In the genomic region with DNA sequence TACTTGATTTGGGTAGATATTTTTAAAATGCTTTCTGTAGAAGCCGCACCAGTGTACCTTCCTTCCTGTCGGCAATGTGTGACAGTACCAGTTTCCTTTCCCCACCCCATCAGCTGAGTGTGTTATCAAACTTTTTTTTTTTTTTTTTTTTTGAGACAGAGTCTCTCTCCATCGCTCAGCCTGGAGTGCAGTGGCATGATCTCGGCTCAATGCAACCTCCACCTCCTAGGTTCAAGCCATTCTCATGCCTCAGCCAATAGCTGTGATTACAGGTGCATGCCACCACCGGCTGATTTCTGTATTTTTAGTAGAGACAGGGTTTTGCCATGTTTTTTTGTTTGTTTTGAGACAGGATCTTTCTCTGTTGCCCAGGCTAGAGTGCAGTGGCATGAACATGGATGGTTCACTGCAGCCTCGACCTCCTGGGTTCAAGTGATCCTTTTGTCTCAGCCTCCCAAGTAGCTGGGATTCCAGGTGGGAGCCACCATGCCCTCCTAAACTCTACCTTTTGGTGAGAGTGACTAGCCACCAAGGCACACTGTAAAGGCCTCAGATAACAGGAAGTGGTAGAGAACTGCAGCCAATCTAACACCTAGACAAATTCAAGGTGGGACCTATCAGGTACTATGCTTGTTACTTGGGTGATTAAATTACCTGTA, we compare ENCODE assay signal across 10 cellular contexts. TPM values are rescaled to one million over a fixed set of nuclear protein-coding genes. Genes with fewer than 3 reads are reported as not detected.
DNase-seq lines count a peak whose midpoint lies in the region; ATAC-seq, FAIRE-seq and TF ChIP-seq lines count a peak whose summit lies in the region.
"Had no signal": no experiment of that assay in that cellular context is flagged by ENCODE, and none has a peak within 500 bp of the region (broad histone marks: within the 10 kb centered on the region; RNA-seq: fewer than 3 reads in every experiment).

No MANE protein-coding gene starts in this region.

- H2AFZ ChIP-seq in OCI-LY1 (ENCODE audit: low read length) (peak overlapping the region; percentile 60; the same call in 1 of the 2 replicates), SK-N-SH (ENCODE audit: low read depth) (no peak overlapping the region)

- H3K27ac Mint-ChIP-seq in activated T-helper 2 cell treated with anti-CD3 and anti-CD28 coated beads, Interferon-gamma antibody, Interleukin-2, Interleukin-4, amounts not matched to agents 10 μg/mL and 5 μg/mL and 100 μg/mL, durations not matched to agents 14 hours and 24 hours and 36 hours, result peak overlapping the region; percentile 71
- H3K27ac Mint-ChIP-seq in nephron progenitor cell, result no peak overlapping the region

- POLR2A ChIA-PET in SK-N-SH (lab: Yijun Ruan, JAX), result no interaction called here

- peak overlapping the region; percentile 87 for H3K27ac ChIP-seq in OCI-LY1 (ENCODE audit: low read depth, low read length, poor library complexity, severe bottlenecking)
- no peak overlapping the region for H3K27ac ChIP-seq in SK-N-SH (ENCODE audit: low read depth in 2 of 2, low read length in 1 of 2)

- TF ChIP-seq CTCF in OCI-LY1 (IDR thresholded peaks at IDR 0.05; ENCODE audit: low read length) (no peak), SK-N-SH (IDR thresholded peaks at IDR 0.05) (no peak), nephron progenitor cell (IDR thresholded peaks at IDR 0.05) (no peak)

- intact Hi-C loops in activated T-helper 2 cell treated with anti-CD3 and anti-CD28 coated beads, Interferon-gamma antibody, Interleukin-2, Interleukin-4, amounts not matched to agents 10 μg/mL and 5 μg/mL and 100 μg/mL, durations not matched to agents 14 hours and 24 hours and 36 hours (cut with micrococcal nuclease), result loop anchor here (2.0 to 10.0 kb wide), 2 partner anchors 47 to 739 kb away; a partner anchor contains a TSS

- H3K27me3 ChIP-seq in OCI-LY1 (ENCODE audit: insufficient read depth, low read length) (no peaks in the 10 kb centered on the region), SK-N-SH (ENCODE audit: insufficient read depth) (0 out of 2 replicates have a peak, but pooled peaks cover 3% of the 10 kb centered on the region)

- H3K4me3 ChIP-seq in OCI-LY1 (ENCODE audit: low read depth, low read length, poor library complexity, severe bottlenecking) (no peak overlapping the region), SK-N-SH (ENCODE audit: low read depth in 2 of 2, low read length in 1 of 2) (no peak overlapping the region)

- peak; percentile 55 for DNase-seq in activated T-helper 2 cell treated with anti-CD3 and anti-CD28 coated beads, Interferon-gamma antibody, Interleukin-2, Interleukin-4, amounts not matched to agents 10 μg/mL and 5 μg/mL and 100 μg/mL, durations not matched to agents 14 hours and 24 hours and 36 hours (ENCODE audit: low spot score)
- peak; percentile 41 for DNase-seq in stimulated activated CD8-positive, alpha-beta memory T cell treated with anti-CD3 and anti-CD28 coated beads, Interleukin-12 subunit alpha, Interleukin-12 subunit beta, amount 100 ng/mL, for 1 hour (ENCODE audit: low read depth)
- DNase-seq in H54 (ENCODE audit: insufficient read length, low spot score), result no peak
- no peak for DNase-seq in SK-N-SH
- no peak for DNase-seq in nephron progenitor cell
- DNase-seq: aorta, NCI-H82 had no signal

- no peaks in the 10 kb centered on the region for H3F3A ChIP-seq in OCI-LY1 (ENCODE audit: insufficient read depth, low read length)
- no peaks in the 10 kb centered on the region for H3F3A ChIP-seq in SK-N-SH (replicated peaks; ENCODE audit: insufficient read depth)

- FAIRE-seq in H54 (lab: Jason Lieb, UNC), result no peak

- peak; percentile 62 for ATAC-seq in GM19467 (IDR thresholded peaks at IDR 0.05; ENCODE audit: unreplicated experiment)
- no peak for ATAC-seq in HG03442 (IDR thresholded peaks at IDR 0.05; ENCODE audit: unreplicated experiment)

- no peaks in the 10 kb centered on the region; the same call in 1 of the 2 replicates for H3K36me3 ChIP-seq in OCI-LY1 (ENCODE audit: insufficient read depth, low read length)
- H3K36me3 ChIP-seq in SK-N-SH (replicated peaks in 1 of 2; ENCODE audit: control insufficient read depth in 1 of 2, insufficient read depth in 2 of 2, low read length in 1 of 2), result no peaks in the 10 kb centered on the region

- peaks cover 23% of the 10 kb centered on the region for H3K4me1 ChIP-seq in OCI-LY1 (ENCODE audit: insufficient read depth, low read length, severe bottlenecking)
- peaks cover 0 to 4% of the 10 kb centered on the region in 2 experiments; a peak in 1 of 4 replicates for H3K4me1 ChIP-seq in SK-N-SH (ENCODE audit: control insufficient read depth in 1 of 2, insufficient read depth in 2 of 2, low read depth in 1 of 2, low read length in 1 of 2)

- CTCF ChIA-PET in SK-N-SH (lab: Yijun Ruan, JAX), result interaction anchor here (0.8 to 2.3 kb wide), 9 partner anchors 9 to 67 kb away, joined by 3 to 30 read pairs (median 7); a partner anchor contains a TSS

- H3K9me3 ChIP-seq in OCI-LY1 (ENCODE audit: low read length) (no peaks in the 10 kb centered on the region), SK-N-SH (no peaks in the 10 kb centered on the region)

- TF ChIP-seq EP300 in SK-N-SH (IDR thresholded peaks at IDR 0.05; ENCODE audit: borderline replicate concordance in 1 of 2, low read depth in 1 of 2, low read length in 1 of 2), result no peak

- peak overlapping the region; percentile 48 for H3K4me3 Mint-ChIP-seq in activated T-helper 2 cell treated with anti-CD3 and anti-CD28 coated beads, Interferon-gamma antibody, Interleukin-2, Interleukin-4, amounts not matched to agents 10 μg/mL and 5 μg/mL and 100 μg/mL, durations not matched to agents 14 hours and 24 hours and 36 hours (ENCODE audit: low read depth)
- H3K4me3 Mint-ChIP-seq in nephron progenitor cell, result no peak overlapping the region

- H4K20me1 ChIP-seq in OCI-LY1 (ENCODE audit: insufficient read depth, low read length) (no peaks in the 10 kb centered on the region), SK-N-SH (ENCODE audit: insufficient read depth) (no peaks in the 10 kb centered on the region)

- peak overlapping the region; percentile 44 for H3K4me2 ChIP-seq in OCI-LY1 (ENCODE audit: low read length)
- no peak overlapping the region for H3K4me2 ChIP-seq in SK-N-SH

- H3K4me1 Mint-ChIP-seq in activated T-helper 2 cell treated with anti-CD3 and anti-CD28 coated beads, Interferon-gamma antibody, Interleukin-2, Interleukin-4, amounts not matched to agents 10 μg/mL and 5 μg/mL and 100 μg/mL, durations not matched to agents 14 hours and 24 hours and 36 hours (ENCODE audit: low read depth), result peaks cover 25% of the 10 kb centered on the region
- H3K4me1 Mint-ChIP-seq in nephron progenitor cell, result peaks cover 24% of the 10 kb centered on the region

- TF ChIP-seq RAD21 in SK-N-SH (IDR thresholded peaks at IDR 0.05; ENCODE audit: low read length), result no peak

- WGBS in SK-N-SH (ENCODE audit: low lambda C conversion rate), result 61% methylated on average over 6 of the region's 6 CpGs

- TF ChIP-seq POLR2A in H54 (IDR thresholded peaks at IDR 0.05; ENCODE audit: low read depth, low read length), result no peak

- no peaks in the 10 kb centered on the region for H3K9me3 Mint-ChIP-seq in activated T-helper 2 cell treated with anti-CD3 and anti-CD28 coated beads, Interferon-gamma antibody, Interleukin-2, Interleukin-4, amounts not matched to agents 10 μg/mL and 5 μg/mL and 100 μg/mL, durations not matched to agents 14 hours and 24 hours and 36 hours
- no peaks in the 10 kb centered on the region for H3K9me3 Mint-ChIP-seq in nephron progenitor cell

- H3K9ac ChIP-seq in OCI-LY1 (ENCODE audit: low read length) (no peak overlapping the region), SK-N-SH (no peak overlapping the region)

- no peaks in the 10 kb centered on the region for H3K36me3 Mint-ChIP-seq in activated T-helper 2 cell treated with anti-CD3 and anti-CD28 coated beads, Interferon-gamma antibody, Interleukin-2, Interleukin-4, amounts not matched to agents 10 μg/mL and 5 μg/mL and 100 μg/mL, durations not matched to agents 14 hours and 24 hours and 36 hours (ENCODE audit: low read depth)
- no peaks in the 10 kb centered on the region for H3K36me3 Mint-ChIP-seq in nephron progenitor cell (ENCODE audit: low read depth)

- H3K9me2 ChIP-seq in OCI-LY1 (ENCODE audit: low read depth, low read length) (no peaks in the 10 kb centered on the region), SK-N-SH (no peaks in the 10 kb centered on the region)

- H3K79me2 ChIP-seq in OCI-LY1 (ENCODE audit: insufficient read depth, low read length), result no peaks in the 10 kb centered on the region
- H3K79me2 ChIP-seq in SK-N-SH (ENCODE audit: insufficient read depth), result no peaks in the 10 kb centered on the region

- H3K27me3 Mint-ChIP-seq in activated T-helper 2 cell treated with anti-CD3 and anti-CD28 coated beads, Interferon-gamma antibody, Interleukin-2, Interleukin-4, amounts not matched to agents 10 μg/mL and 5 μg/mL and 100 μg/mL, durations not matched to agents 14 hours and 24 hours and 36 hours (ENCODE audit: low read depth), result peaks cover 3% of the 10 kb centered on the region
- H3K27me3 Mint-ChIP-seq in nephron progenitor cell (ENCODE audit: low read depth, poor library complexity), result peaks cover 17% of the 10 kb centered on the region

RNA-seq across cellular contexts. Expression of a gene that starts 21.3 kb away (rescaled TPM):
- 61.5 and 64.7 TPM in 2 replicates for total RNA-seq in activated T-helper 2 cell treated with anti-CD3 and anti-CD28 coated beads, Interferon-gamma antibody, Interleukin-2, Interleukin-4, amounts not matched to agents 10 μg/mL and 5 μg/mL and 100 μg/mL, durations not matched to agents 14 hours and 24 hours and 36 hours
- 46.9 and 51.4 TPM in 2 replicates for polyA plus RNA-seq in SK-N-SH (2012; rRNA removed)
- 61.8 and 70.2 TPM in 2 replicates for polyA plus RNA-seq in SK-N-SH (2012; cell fraction: cytosol; rRNA removed)
- 85.9 and 95.0 TPM in 2 replicates for polyA plus RNA-seq in SK-N-SH (2012; cell fraction: nucleus; rRNA removed)

RNA-seq across cellular contexts. Expression of a gene that starts 26.5 kb away (rescaled TPM):
- 10.9 and 14.4 TPM in 2 replicates for total RNA-seq in activated T-helper 2 cell treated with anti-CD3 and anti-CD28 coated beads, Interferon-gamma antibody, Interleukin-2, Interleukin-4, amounts not matched to agents 10 μg/mL and 5 μg/mL and 100 μg/mL, durations not matched to agents 14 hours and 24 hours and 36 hours
- polyA plus RNA-seq in SK-N-SH (2012; rRNA removed), result 19.5 and 22.2 TPM in 2 replicates
- 11.9 and 17.3 TPM in 2 replicates for polyA plus RNA-seq in SK-N-SH (2012; cell fraction: cytosol; rRNA removed)
- 22.8 and 24.0 TPM in 2 replicates for polyA plus RNA-seq in SK-N-SH (2012; cell fraction: nucleus; rRNA removed)

RNA-seq across cellular contexts. Expression of a gene that starts 30.2 kb away (rescaled TPM):
- 274 and 276 TPM in 2 replicates for total RNA-seq in activated T-helper 2 cell treated with anti-CD3 and anti-CD28 coated beads, Interferon-gamma antibody, Interleukin-2, Interleukin-4, amounts not matched to agents 10 μg/mL and 5 μg/mL and 100 μg/mL, durations not matched to agents 14 hours and 24 hours and 36 hours
- 27.9 and 44.5 TPM in 2 replicates for polyA plus RNA-seq in SK-N-SH (2012; rRNA removed)
- 24.4 and 34.4 TPM in 2 replicates for polyA plus RNA-seq in SK-N-SH (2012; cell fraction: cytosol; rRNA removed)
- 84.8 and 160 TPM in 2 replicates for polyA plus RNA-seq in SK-N-SH (2012; cell fraction: nucleus; rRNA removed)

RNA-seq across cellular contexts. Expression of a gene that starts 45.3 kb away (rescaled TPM):
- total RNA-seq in activated T-helper 2 cell treated with anti-CD3 and anti-CD28 coated beads, Interferon-gamma antibody, Interleukin-2, Interleukin-4, amounts not matched to agents 10 μg/mL and 5 μg/mL and 100 μg/mL, durations not matched to agents 14 hours and 24 hours and 36 hours, result 31.5 and 32.9 TPM in 2 replicates
- 59.4 and 71.2 TPM in 2 replicates for polyA plus RNA-seq in SK-N-SH (2012; rRNA removed)
- polyA plus RNA-seq in SK-N-SH (2012; cell fraction: cytosol; rRNA removed), result 19.9 and 29.3 TPM in 2 replicates
- 331 and 334 TPM in 2 replicates for polyA plus RNA-seq in SK-N-SH (2012; cell fraction: nucleus; rRNA removed)

RNA-seq across cellular contexts. Expression of a gene that starts 47.5 kb away (rescaled TPM):
- total RNA-seq in activated T-helper 2 cell treated with anti-CD3 and anti-CD28 coated beads, Interferon-gamma antibody, Interleukin-2, Interleukin-4, amounts not matched to agents 10 μg/mL and 5 μg/mL and 100 μg/mL, durations not matched to agents 14 hours and 24 hours and 36 hours, result 78.3 and 80.9 TPM in 2 replicates
- 29.6 and 35.9 TPM in 2 replicates for polyA plus RNA-seq in SK-N-SH (2012; rRNA removed)
- 13.6 and 23.2 TPM in 2 replicates for polyA plus RNA-seq in SK-N-SH (2012; cell fraction: cytosol; rRNA removed)
- 40.0 and 48.8 TPM in 2 replicates for polyA plus RNA-seq in SK-N-SH (2012; cell fraction: nucleus; rRNA removed)

Comparison
In these comparisons a context has a peak if more than half of its experiments do, and no peak if none do; other contexts are left out.
1. DNase-seq: peak in activated T-helper 2 cell treated with anti-CD3 and anti-CD28 coated beads, Interferon-gamma antibody, Interleukin-2, Interleukin-4, amounts not matched to agents 10 μg/mL and 5 μg/mL and 100 μg/mL, durations not matched to agents 14 hours and 24 hours and 36 hours (single experiment) and stimulated activated CD8-positive, alpha-beta memory T cell treated with anti-CD3 and anti-CD28 coated beads, Interleukin-12 subunit alpha, Interleukin-12 subunit beta, amount 100 ng/mL, for 1 hour (single experiment); none in H54 (single experiment), SK-N-SH (single experiment) and nephron progenitor cell (single experiment).